8 cellular contexts compared by ENCODE assay signal in genomic region chr19:41951686-41952172, GRCh38. TPM values are rescaled to one million over a fixed set of nuclear protein-coding genes. Genes with fewer than 3 reads are reported as not detected.
DNase-seq lines count a peak whose midpoint lies in the region; ATAC-seq and TF ChIP-seq lines count a peak whose summit lies in the region.

No MANE protein-coding gene starts in this region.

- no peak overlapping the region for H3K27ac ChIP-seq in CD8-positive, alpha-beta memory T cell (ENCODE audit: low read depth, low read length)
- H3K27ac ChIP-seq in neural cell (ENCODE audit: low read length) = no peak overlapping the region

- no peaks in the 10 kb centered on the region for H3K79me2 ChIP-seq in neural cell (replicated peaks; ENCODE audit: insufficient read depth, low read length)

- TF ChIP-seq RAD21 in neural cell (conservative IDR thresholded peaks at IDR 0.05) = peak; percentile 69

- H3K9me3 Mint-ChIP-seq in CD8-positive, alpha-beta memory T cell = no peaks in the 10 kb centered on the region
- no peaks in the 10 kb centered on the region for H3K9me3 Mint-ChIP-seq in activated T-cell treated with anti-CD3 and anti-CD28 coated beads, Interleukin-2, amount 50 U/mL, for 24 hours
- H3K9me3 Mint-ChIP-seq in stimulated activated naive CD8-positive, alpha-beta T cell treated with anti-CD3 and anti-CD28 coated beads, Interleukin-15, Interleukin-2, amounts not matched to agents 100 ng/mL and 50 ng/mL, for 24 hours = no peaks in the 10 kb centered on the region

- no peaks in the 10 kb centered on the region for H3K27me3 ChIP-seq in CD8-positive, alpha-beta memory T cell (ENCODE audit: insufficient read depth, low read length, poor library complexity, severe bottlenecking)
- H3K27me3 ChIP-seq in neural cell (ENCODE audit: insufficient read depth, low read depth, low read length) = no peaks in the 10 kb centered on the region

- ATAC-seq in GM19463 (IDR thresholded peaks at IDR 0.05; ENCODE audit: unreplicated experiment) = no peak

- DNase-seq in CD8-positive, alpha-beta memory T cell = peak; percentile 72 to 90 (median 84)
- DNase-seq in HPDE6-E6E7 (ENCODE audit: extremely low spot score) = peak; percentile 75
- peak; percentile 91 for DNase-seq in OCI-M1 (lab: John Stamatoyannopoulos, UW)
- peak; percentile 95 for DNase-seq in activated T-cell treated with anti-CD3 and anti-CD28 coated beads, Interleukin-2, amount 50 U/mL, for 24 hours
- DNase-seq in fibroblast of peridontal ligament (ENCODE audit: extremely low read depth) = peak; percentile 71

- no peaks in the 10 kb centered on the region for H3K9me3 ChIP-seq in CD8-positive, alpha-beta memory T cell (ENCODE audit: low read length)
- H3K9me3 ChIP-seq in neural cell (ENCODE audit: low read length) = no peaks in the 10 kb centered on the region

- H3K4me1 ChIP-seq in CD8-positive, alpha-beta memory T cell (ENCODE audit: insufficient read depth, low read length) = peaks cover 16% of the 10 kb centered on the region

- no peaks in the 10 kb centered on the region for H3F3A ChIP-seq in neural cell (ENCODE audit: insufficient read depth, low read length, poor library complexity, severe bottlenecking)

- no peaks in the 10 kb centered on the region for H3K36me3 ChIP-seq in CD8-positive, alpha-beta memory T cell (ENCODE audit: insufficient read depth, low read length)
- no peaks in the 10 kb centered on the region for H3K36me3 ChIP-seq in neural cell (ENCODE audit: insufficient read depth, low read length)

- H4K20me1 ChIP-seq in neural cell (ENCODE audit: insufficient read depth) = no peaks in the 10 kb centered on the region

- H3K27ac Mint-ChIP-seq in CD8-positive, alpha-beta memory T cell = peak overlapping the region in 7 of 8 donors; percentile 43 to 93 (median 84)
- H3K27ac Mint-ChIP-seq in activated T-cell treated with anti-CD3 and anti-CD28 coated beads, Interleukin-2, amount 50 U/mL, for 24 hours = peak overlapping the region; percentile 72
- H3K27ac Mint-ChIP-seq in stimulated activated naive CD8-positive, alpha-beta T cell treated with anti-CD3 and anti-CD28 coated beads, Interleukin-15, Interleukin-2, amounts not matched to agents 100 ng/mL and 50 ng/mL, for 24 hours = peak overlapping the region; percentile 40

- peak overlapping the region in 3 of 7 donors; percentile 23 to 48 (median 37) for H3K4me3 Mint-ChIP-seq in CD8-positive, alpha-beta memory T cell
- peak overlapping the region; percentile 25 for H3K4me3 Mint-ChIP-seq in activated T-cell treated with anti-CD3 and anti-CD28 coated beads, Interleukin-2, amount 50 U/mL, for 24 hours
- peak overlapping the region; percentile 37 for H3K4me3 Mint-ChIP-seq in stimulated activated naive CD8-positive, alpha-beta T cell treated with anti-CD3 and anti-CD28 coated beads, Interleukin-15, Interleukin-2, amounts not matched to agents 100 ng/mL and 50 ng/mL, for 24 hours

- H3K9ac ChIP-seq in neural cell (ENCODE audit: low read length) = no peak overlapping the region

- POLR2A ChIA-PET in CD8-positive, alpha-beta memory T cell (lab: Charles Lee) = interaction anchor here (1.2 kb wide), 1 partner anchor 22 kb away, joined by 8 read pairs; no protein-coding TSS in a partner anchor

- no peak for TF ChIP-seq EP300 in neural cell (conservative IDR thresholded peaks at IDR 0.05; ENCODE audit: poor library complexity, severe bottlenecking)

- CTCF ChIA-PET in CD8-positive, alpha-beta memory T cell (lab: Charles Lee) = interaction anchor here (0.9 to 6.2 kb wide), 11 partner anchors 11 to 126 kb away, joined by 3 to 53 read pairs (median 4); partner anchors contain the start of gene RPS19

- H3K4me3 ChIP-seq in CD8-positive, alpha-beta memory T cell (ENCODE audit: low read length) = no peak overlapping the region
- H3K4me3 ChIP-seq in neural cell (ENCODE audit: low read length) = no peak overlapping the region

- H3K4me2 ChIP-seq in neural cell (ENCODE audit: low read length) = no peak overlapping the region

- peaks cover 0 to 15% (median 0%) of the 10 kb centered on the region in 3 donors for H3K36me3 Mint-ChIP-seq in CD8-positive, alpha-beta memory T cell
- peaks cover 6% of the 10 kb centered on the region for H3K36me3 Mint-ChIP-seq in activated T-cell treated with anti-CD3 and anti-CD28 coated beads, Interleukin-2, amount 50 U/mL, for 24 hours (ENCODE audit: low read depth)
- no peaks in the 10 kb centered on the region for H3K36me3 Mint-ChIP-seq in stimulated activated naive CD8-positive, alpha-beta T cell treated with anti-CD3 and anti-CD28 coated beads, Interleukin-15, Interleukin-2, amounts not matched to agents 100 ng/mL and 50 ng/mL, for 24 hours (ENCODE audit: low read depth)

- peak; percentile 83 for TF ChIP-seq CTCF in neural cell (IDR thresholded peaks at IDR 0.05; ENCODE audit: poor library complexity, severe bottlenecking)

- no peak overlapping the region for H2AFZ ChIP-seq in neural cell (ENCODE audit: low read depth, low read length)

- H3K9me2 ChIP-seq in neural cell (ENCODE audit: insufficient read depth, low read length) = no peaks in the 10 kb centered on the region

- peaks cover 0 to 4% of the 10 kb centered on the region in 2 donors for H3K27me3 Mint-ChIP-seq in CD8-positive, alpha-beta memory T cell
- H3K27me3 Mint-ChIP-seq in activated T-cell treated with anti-CD3 and anti-CD28 coated beads, Interleukin-2, amount 50 U/mL, for 24 hours = no peaks in the 10 kb centered on the region
- H3K27me3 Mint-ChIP-seq in stimulated activated naive CD8-positive, alpha-beta T cell treated with anti-CD3 and anti-CD28 coated beads, Interleukin-15, Interleukin-2, amounts not matched to agents 100 ng/mL and 50 ng/mL, for 24 hours = no peaks in the 10 kb centered on the region

- peaks cover 21 to 39% (median 29%) of the 10 kb centered on the region in 3 donors for H3K4me1 Mint-ChIP-seq in CD8-positive, alpha-beta memory T cell
- H3K4me1 Mint-ChIP-seq in activated T-cell treated with anti-CD3 and anti-CD28 coated beads, Interleukin-2, amount 50 U/mL, for 24 hours (ENCODE audit: low read depth) = peaks cover 32% of the 10 kb centered on the region
- H3K4me1 Mint-ChIP-seq in stimulated activated naive CD8-positive, alpha-beta T cell treated with anti-CD3 and anti-CD28 coated beads, Interleukin-15, Interleukin-2, amounts not matched to agents 100 ng/mL and 50 ng/mL, for 24 hours (ENCODE audit: low read depth) = peaks cover 29% of the 10 kb centered on the region

TF ChIP-seq in neural cell, 6 proteins besides CTCF, POLR2A, EP300 and RAD21:
- TF ChIP-seq MXI1 (conservative IDR thresholded peaks at IDR 0.05; ENCODE audit: poor library complexity, severe bottlenecking) (no peak), SMC3 (conservative IDR thresholded peaks at IDR 0.05; ENCODE audit: poor library complexity) (peak; percentile 72), REST (IDR thresholded peaks at IDR 0.05; ENCODE audit: borderline replicate concordance) (no peak), POLR2AphosphoS5 (IDR thresholded peaks at IDR 0.05) (no peak), EZH2 (IDR thresholded peaks at IDR 0.05; ENCODE audit: borderline replicate concordance, insufficient read depth, low read length, poor library complexity, severe bottlenecking) (no peak), TAF1 (IDR thresholded peaks at IDR 0.05; ENCODE audit: low read depth) (peak; percentile 1)

RNA-seq across cellular contexts. Expression of gene RABAC1, which starts 7.4 kb away (rescaled TPM):
- 10 to 100 TPM; 74.7 to 83.3 TPM for total RNA-seq in CD8-positive, alpha-beta memory T cell
- 220 TPM for polyA plus RNA-seq in CD8-positive, alpha-beta memory T cell
- 279 and 290 TPM in 2 replicates for polyA plus RNA-seq in neural cell
- polyA minus RNA-seq in neural cell = 81.8 and 91.5 TPM in 2 replicates

RNA-seq across cellular contexts. Expression of gene ERFL, which starts 23.5 kb away (rescaled TPM):
- 1 to 10 TPM; 1.3 to 1.4 TPM for total RNA-seq in CD8-positive, alpha-beta memory T cell
- not detected for polyA plus RNA-seq in CD8-positive, alpha-beta memory T cell
- polyA plus RNA-seq in neural cell = 0.31 and 0.52 TPM in 2 replicates
- not detected in 2 replicates for polyA minus RNA-seq in neural cell

RNA-seq across cellular contexts. Expression of gene ATP1A3, which starts 42.3 kb away (rescaled TPM):
- 1 to 10 TPM; 1.9 to 4.1 TPM for total RNA-seq in CD8-positive, alpha-beta memory T cell
- 8.2 TPM for polyA plus RNA-seq in CD8-positive, alpha-beta memory T cell
- polyA plus RNA-seq in neural cell = 36.2 and 53.6 TPM in 2 replicates
- polyA minus RNA-seq in neural cell = 152 and 155 TPM in 2 replicates
